10 cellular contexts compared by ENCODE assay signal in genomic region chrX:149825424-149825823, GRCh38. TPM values are rescaled to one million over a fixed set of nuclear protein-coding genes. Genes with fewer than 3 reads are reported as not detected.
DNase-seq lines count a peak whose midpoint lies in the region; ATAC-seq and TF ChIP-seq lines count a peak whose summit lies in the region.
"Had no signal": no experiment of that assay in that cellular context is flagged by ENCODE, and none has a peak within 500 bp of the region (broad histone marks: within the 10 kb centered on the region; RNA-seq: fewer than 3 reads in every experiment).

No MANE protein-coding gene starts in this region.

- peak; percentile 38 for TF ChIP-seq CTCF in progenitor cell of endocrine pancreas (IDR thresholded peaks at IDR 0.05; ENCODE audit: unreplicated experiment)

- peaks cover 9% of the 10 kb centered on the region for H3K4me1 Mint-ChIP-seq in progenitor cell of endocrine pancreas (ENCODE audit: low read depth)

- H3K9me3 Mint-ChIP-seq in progenitor cell of endocrine pancreas (ENCODE audit: low read depth), result peaks cover 34% of the 10 kb centered on the region

- peaks cover 15% of the 10 kb centered on the region for H3K27me3 ChIP-seq in adipocyte (replicated peaks; ENCODE audit: control insufficient read depth, insufficient read depth, low read length)

- no peaks in the 10 kb centered on the region for H3K4me1 ChIP-seq in adipocyte (ENCODE audit: control insufficient read depth, insufficient read depth, low read length)

- H3K4me3 Mint-ChIP-seq in progenitor cell of endocrine pancreas (ENCODE audit: low read depth), result no peak overlapping the region
- H3K4me3 Mint-ChIP-seq: B cell, naive B cell had no signal

- peaks cover 19% of the 10 kb centered on the region for H3K27me3 Mint-ChIP-seq in progenitor cell of endocrine pancreas

- ATAC-seq in HG02852 (IDR thresholded peaks at IDR 0.05; ENCODE audit: unreplicated experiment), result no peak

- no peak overlapping the region for H3K9ac ChIP-seq in adipocyte (ENCODE audit: low read length)

- no peak overlapping the region for H3K4me3 ChIP-seq in adipocyte (ENCODE audit: low read length)

- DNase-seq in DMS53 (lab: John Stamatoyannopoulos, UW) (peak; percentile 69), DMS53 treated with DMSO at 0.1 percent for 48 hours (lab: John Stamatoyannopoulos, UW; ENCODE audit: unreplicated experiment) (no peak), OCI-M1 (lab: John Stamatoyannopoulos, UW) (peak; percentile 31), adipocyte (ENCODE audit: low read depth) (peak; percentile 9), progenitor cell of endocrine pancreas (ENCODE audit: low spot score, unreplicated experiment) (no peak), NCI-H2227 (lab: John Stamatoyannopoulos, UW; ENCODE audit: unreplicated experiment) (no peak), SIG-M5 treated with dmso at 0.1 percent for 504 hours (lab: John Stamatoyannopoulos, UW; ENCODE audit: unreplicated experiment) (no peak)
- DNase-seq: naive B cell had no signal

- no peaks in the 10 kb centered on the region for H3K9me3 ChIP-seq in adipocyte (ENCODE audit: control insufficient read depth, low read length)

- H3K36me3 ChIP-seq in adipocyte (ENCODE audit: control insufficient read depth, insufficient read depth, low read length, severe bottlenecking), result no peaks in the 10 kb centered on the region

- H3K36me3 Mint-ChIP-seq in progenitor cell of endocrine pancreas (ENCODE audit: insufficient read depth), result peaks cover 2% of the 10 kb centered on the region
- H3K36me3 Mint-ChIP-seq: naive B cell had no signal

- H3K27ac Mint-ChIP-seq in progenitor cell of endocrine pancreas, result no peak overlapping the region
- H3K27ac Mint-ChIP-seq: B cell had no signal

RNA-seq across cellular contexts. Expression of gene MAGEA9, which starts 43.7 kb away (rescaled TPM):
- total RNA-seq in progenitor cell of endocrine pancreas, result not detected in 2 replicates
- total RNA-seq: B cell had no signal

RNA-seq across cellular contexts. Expression of gene HSFX1, which starts 51.6 kb away (rescaled TPM):
- total RNA-seq in progenitor cell of endocrine pancreas, result 2.9 and 3.4 TPM in 2 replicates

RNA-seq across cellular contexts. Expression of gene MAGEA8, which starts 55.6 kb away (rescaled TPM):
- total RNA-seq in progenitor cell of endocrine pancreas, result 0.22 TPM in 1 of 2 replicates, not detected in the other
- total RNA-seq: B cell had no signal

Comparison
In these comparisons a context has a peak if more than half of its experiments do, and no peak if none do; other contexts are left out.
1. DNase-seq: peak in DMS53 (single experiment), OCI-M1 (single experiment) and adipocyte (single experiment); none in DMS53 treated with DMSO at 0.1 percent for 48 hours (single experiment), progenitor cell of endocrine pancreas (single experiment), NCI-H2227 (single experiment) and SIG-M5 treated with dmso at 0.1 percent for 504 hours (single experiment).